12 cellular contexts compared by ENCODE assay signal in the genomic region with DNA sequence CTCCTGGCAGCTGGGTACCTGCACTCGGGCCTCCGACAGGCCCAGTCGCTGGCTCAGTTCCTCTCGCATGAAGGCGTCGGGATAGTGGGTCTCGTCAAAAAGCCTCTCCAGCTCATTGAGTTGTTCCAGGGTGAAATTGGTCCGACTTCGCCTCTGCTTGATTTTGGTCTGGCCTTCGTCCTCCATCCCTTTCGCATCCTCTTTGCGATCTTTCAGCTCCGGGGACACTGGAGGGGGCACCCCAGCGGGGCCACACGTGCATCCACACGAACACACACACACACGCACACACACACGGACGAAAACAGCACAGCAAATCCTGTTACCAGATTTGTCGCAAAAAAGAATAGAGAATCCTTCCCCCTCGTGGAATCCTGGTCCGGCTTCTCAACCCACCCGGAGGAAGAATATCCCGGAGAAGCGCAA. TPM values are rescaled to one million over a fixed set of nuclear protein-coding genes. Genes with fewer than 3 reads are reported as not detected.
DNase-seq lines count a peak whose midpoint lies in the region; ATAC-seq and TF ChIP-seq lines count a peak whose summit lies in the region.
"Had no signal": no experiment of that assay in that cellular context is flagged by ENCODE, and none has a peak within 500 bp of the region (broad histone marks: within the 10 kb centered on the region; RNA-seq: fewer than 3 reads in every experiment).

No MANE protein-coding gene starts in this region.

- in situ Hi-C loops in G401 (cut with HindIII; ENCODE audit: low sequenced_read_pairs), result no loop called here

- H3K9me3 Mint-ChIP-seq in brain, result peaks cover 0 to 11% (median 6%) of the 10 kb centered on the region in 5 experiments
- H3K9me3 Mint-ChIP-seq in naive thymus-derived CD4-positive, alpha-beta T cell, result peaks cover 0 to 41% (median 17%) of the 10 kb centered on the region in 11 donors

- H3K4me3 ChIP-seq in AG10803 (ENCODE audit: low read length), result peak overlapping the region; percentile 90
- H3K4me3 ChIP-seq in GM08714 (ENCODE audit: low read length), result peak overlapping the region; percentile 20; the same call in 1 of the 2 replicates
- no peak overlapping the region for H3K4me3 ChIP-seq in naive thymus-derived CD4-positive, alpha-beta T cell (ENCODE audit: low read length)
- H3K4me3 ChIP-seq in colonic mucosa, result no peak overlapping the region
- H3K4me3 ChIP-seq: mucosa of descending colon had no signal

- peak overlapping the region in 3 of 5 experiments; percentile 27 to 95 (median 83) for H3K27ac Mint-ChIP-seq in brain
- H3K27ac Mint-ChIP-seq in naive thymus-derived CD4-positive, alpha-beta T cell, result peak overlapping the region in 6 of 9 donors; percentile 20 to 86 (median 60)

- peaks cover 35 to 90% of the 10 kb centered on the region in 2 donors for H3K27me3 ChIP-seq in naive thymus-derived CD4-positive, alpha-beta T cell (ENCODE audit: control insufficient read depth in 2 of 2, insufficient read depth in 2 of 2, low read length in 2 of 2)
- H3K27me3 ChIP-seq in colonic mucosa, result peaks cover 90% of the 10 kb centered on the region

- H3K9ac ChIP-seq in colonic mucosa (ENCODE audit: low read depth in 2 of 2, low read length in 2 of 2), result no peak overlapping the region

- peaks cover 57% of the 10 kb centered on the region for H3K4me1 Mint-ChIP-seq in brain
- H3K4me1 Mint-ChIP-seq in naive thymus-derived CD4-positive, alpha-beta T cell, result peaks cover 43 to 64% (median 51%) of the 10 kb centered on the region in 7 donors

- H3K36me3 ChIP-seq in naive thymus-derived CD4-positive, alpha-beta T cell (ENCODE audit: control insufficient read depth in 2 of 3, insufficient read depth in 3 of 3, low read length in 3 of 3), result no peaks in the 10 kb centered on the region
- no peaks in the 10 kb centered on the region for H3K36me3 ChIP-seq in colonic mucosa

- ATAC-seq in naive thymus-derived CD4-positive, alpha-beta T cell, result no peak
- ATAC-seq in GM21515 (IDR thresholded peaks at IDR 0.05; ENCODE audit: unreplicated experiment) (no peak), HG03097 (IDR thresholded peaks at IDR 0.05; ENCODE audit: low FRiP score, unreplicated experiment) (no peak)

- H3K36me3 Mint-ChIP-seq in brain, result no peaks in the 10 kb centered on the region
- peaks cover 0 to 10% (median 3%) of the 10 kb centered on the region in 5 donors for H3K36me3 Mint-ChIP-seq in naive thymus-derived CD4-positive, alpha-beta T cell

- peak overlapping the region; percentile 65 to 93 (median 82) for H3K4me3 Mint-ChIP-seq in brain
- peak overlapping the region in 9 of 10 donors; percentile 34 to 82 (median 55) for H3K4me3 Mint-ChIP-seq in naive thymus-derived CD4-positive, alpha-beta T cell

- CTCF ChIA-PET in naive thymus-derived CD4-positive, alpha-beta T cell (lab: Charles Lee), result no interaction called here

- no peak for TF ChIP-seq CTCF in AG10803 (conservative IDR thresholded peaks at IDR 0.05; ENCODE audit: low read length)
- TF ChIP-seq CTCF in brain (conservative IDR thresholded peaks at IDR 0.05), result no peak
- no peak for TF ChIP-seq CTCF in colonic mucosa (IDR thresholded peaks at IDR 0.05)

- peaks cover 28 to 31% of the 10 kb centered on the region in 2 donors for H3K4me1 ChIP-seq in naive thymus-derived CD4-positive, alpha-beta T cell (ENCODE audit: control insufficient read depth in 2 of 2, insufficient read depth in 2 of 2, low read length in 2 of 2)
- peaks cover 14% of the 10 kb centered on the region for H3K4me1 ChIP-seq in colonic mucosa

- no peaks in the 10 kb centered on the region for H3K9me3 ChIP-seq in naive thymus-derived CD4-positive, alpha-beta T cell (ENCODE audit: control insufficient read depth in 2 of 3, low read length in 3 of 3)
- no peaks in the 10 kb centered on the region for H3K9me3 ChIP-seq in colonic mucosa
- H3K9me3 ChIP-seq: mucosa of descending colon had no signal

- DNase-seq in AG10803 (ENCODE audit: low read depth) (peak; percentile 1), G401 (ENCODE audit: low spot score) (no peak), colonic mucosa (no peak)
- peak in 1 of 9 donors; percentile 13 for DNase-seq in naive thymus-derived CD4-positive, alpha-beta T cell
- DNase-seq: hypothalamus, MM.1S, NCI-H446 treated with DMSO at 0.1 percent for 48 hours had no signal

- intact Hi-C loops in naive thymus-derived CD4-positive, alpha-beta T cell (cut with micrococcal nuclease), result loop anchor here (1.0 to 10.0 kb wide), 3 partner anchors 7 to 1428 kb away; partner anchors contain the start of gene TIPARP (in 1 of the 2)
- intact Hi-C loops in colonic mucosa (cut with DNase I), result no loop called here

- H3K27me3 Mint-ChIP-seq in brain, result peaks cover 100% of the 10 kb centered on the region
- peaks cover 91 to 99% (median 93%) of the 10 kb centered on the region in 5 donors for H3K27me3 Mint-ChIP-seq in naive thymus-derived CD4-positive, alpha-beta T cell

- H3K27ac ChIP-seq in naive thymus-derived CD4-positive, alpha-beta T cell (ENCODE audit: low read depth, low read length), result no peak overlapping the region
- no peak overlapping the region for H3K27ac ChIP-seq in colonic mucosa

- POLR2A ChIA-PET in naive thymus-derived CD4-positive, alpha-beta T cell (lab: Charles Lee), result no interaction called here

RNA-seq across cellular contexts. Expression of gene SHOX2, which starts 3.5 kb away (rescaled TPM):
- polyA plus RNA-seq in brain (ENCODE audit: insufficient read depth, low read depth, low replicate concordance), result 4.9 TPM
- total RNA-seq in naive thymus-derived CD4-positive, alpha-beta T cell, result not detected
- not detected for polyA plus RNA-seq in naive thymus-derived CD4-positive, alpha-beta T cell
- total RNA-seq in G401 (2014; rRNA removed; shearing (Covaris generic)), result 13.9 and 16.9 TPM in 2 replicates
- total RNA-seq in colonic mucosa, result not detected

RNA-seq across cellular contexts. Expression of gene RSRC1, which starts 7.2 kb away (rescaled TPM):
- 26.7 TPM for polyA plus RNA-seq in brain (ENCODE audit: insufficient read depth, low read depth, low replicate concordance)
- 10 to 100 TPM; 30.0 to 45.0 (median 37.4) TPM for total RNA-seq in naive thymus-derived CD4-positive, alpha-beta T cell
- polyA plus RNA-seq in naive thymus-derived CD4-positive, alpha-beta T cell, result 10 to 100 TPM; 34.0 to 43.1 TPM
- total RNA-seq in G401 (2014; rRNA removed; shearing (Covaris generic)), result 34.1 and 41.9 TPM in 2 replicates
- 10 to 100 TPM; 28.5 to 32.0 TPM for total RNA-seq in colonic mucosa

Comparison
In these comparisons a context has a peak if more than half of its experiments do, and no peak if none do; other contexts are left out.
1. H3K4me3 ChIP-seq: peak in AG10803 (single experiment) and GM08714 (single experiment); none in naive thymus-derived CD4-positive, alpha-beta T cell (single experiment) and colonic mucosa (single experiment).
2. RNA of gene SHOX2, which starts 3.5 kb away (total RNA-seq): 13.9 to 16.9 TPM in G401; not detected in colonic mucosa and not detected in naive thymus-derived CD4-positive, alpha-beta T cell; every median in the first group is over 10 times any median in the second.